Comparison of ENCODE assay signal across 8 cellular contexts in the genomic region with DNA sequence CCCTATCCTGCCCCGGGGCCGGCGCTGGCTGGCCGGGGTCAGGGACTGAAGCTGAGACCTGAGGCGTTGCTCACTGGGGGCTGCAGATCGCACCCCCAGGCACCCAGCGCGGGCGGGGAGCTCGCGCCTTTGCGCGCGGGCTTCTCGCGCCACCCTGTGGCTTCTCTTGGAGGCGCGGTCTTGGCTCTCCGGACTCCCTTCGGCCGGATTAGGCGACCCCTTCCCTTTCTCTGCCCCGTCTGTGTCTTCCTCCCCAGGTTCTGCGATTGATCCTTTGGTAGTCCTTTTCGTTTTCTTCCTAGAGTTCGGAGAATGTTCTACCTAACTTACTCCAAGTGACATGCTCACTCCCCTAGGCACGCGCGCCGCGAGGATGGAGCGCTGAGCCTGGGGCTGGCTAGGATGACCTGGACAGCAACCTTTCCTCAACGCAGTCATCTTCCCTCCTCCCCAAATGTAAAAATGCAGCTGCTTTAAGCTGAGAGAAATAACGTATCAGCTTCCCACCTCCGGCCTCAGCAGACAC. TPM values are rescaled to one million over a fixed set of nuclear protein-coding genes. Genes with fewer than 3 reads are reported as not detected.
DNase-seq lines count a peak whose midpoint lies in the region; ATAC-seq and TF ChIP-seq lines count a peak whose summit lies in the region.

No MANE protein-coding gene starts in this region.

- H3K36me3 ChIP-seq in HUES64 (ENCODE audit: insufficient read depth, low read length) (no peaks in the 10 kb centered on the region), SU-DHL-6 (ENCODE audit: low read length) (no peaks in the 10 kb centered on the region), adrenal gland (replicated peaks in 1 of 2) (no peaks in the 10 kb centered on the region), hepatocyte (replicated peaks; ENCODE audit: insufficient read depth, low read depth) (no peaks in the 10 kb centered on the region)

- ATAC-seq in sciatic nerve (peak; percentile 84), GM19395 (IDR thresholded peaks at IDR 0.05; ENCODE audit: unreplicated experiment) (no peak)

- H3K9me2 ChIP-seq in SU-DHL-6 (replicated peaks; ENCODE audit: insufficient read depth, low read length) (no peaks in the 10 kb centered on the region), hepatocyte (replicated peaks; ENCODE audit: insufficient read depth) (no peaks in the 10 kb centered on the region)

- peak overlapping the region; percentile 56 for H3K4me3 ChIP-seq in HUES64 (ENCODE audit: low read length)
- H3K4me3 ChIP-seq in SU-DHL-6 (ENCODE audit: insufficient read depth, low read length, poor library complexity, severe bottlenecking): peak overlapping the region; percentile 48
- H3K4me3 ChIP-seq in adrenal gland: peak overlapping the region in 1 of 4 donors; percentile 5
- peak overlapping the region; percentile 24 for H3K4me3 ChIP-seq in hepatocyte

- no peaks in the 10 kb centered on the region for H4K20me1 ChIP-seq in SU-DHL-6 (ENCODE audit: low read depth, low read length)
- no peaks in the 10 kb centered on the region for H4K20me1 ChIP-seq in hepatocyte (ENCODE audit: insufficient read depth, poor library complexity, severe bottlenecking)

- no peaks in the 10 kb centered on the region for H3F3A ChIP-seq in SU-DHL-6 (ENCODE audit: insufficient read depth)

- H3K27ac ChIP-seq in HUES64 (ENCODE audit: low read depth, low read length) (no peak overlapping the region), SU-DHL-6 (ENCODE audit: low read depth, low read length) (no peak overlapping the region), adrenal gland (peak overlapping the region in 1 of 5 donors; percentile 10), hepatocyte (no peak overlapping the region)

- H3K79me2 ChIP-seq in SU-DHL-6 (ENCODE audit: insufficient read depth, low read length): no peaks in the 10 kb centered on the region
- no peaks in the 10 kb centered on the region for H3K79me2 ChIP-seq in hepatocyte

- H2AFZ ChIP-seq in SU-DHL-6 (ENCODE audit: low read depth, low read length, severe bottlenecking): peak overlapping the region; percentile 66
- H2AFZ ChIP-seq in hepatocyte: peak overlapping the region; percentile 41

- peaks cover 5% of the 10 kb centered on the region; the same call in 1 of the 2 replicates for H3K4me1 ChIP-seq in HUES64 (ENCODE audit: insufficient read depth, low read length)
- H3K4me1 ChIP-seq in adrenal gland (replicated peaks in 1 of 2): peaks cover 14 to 28% of the 10 kb centered on the region in 2 donors
- peaks cover 26% of the 10 kb centered on the region for H3K4me1 ChIP-seq in hepatocyte (ENCODE audit: insufficient read depth)

- H3K9me3 ChIP-seq in HUES64 (ENCODE audit: insufficient read depth, low read depth, low read length) (no peaks in the 10 kb centered on the region), SU-DHL-6 (ENCODE audit: insufficient read depth, low read length) (no peaks in the 10 kb centered on the region), adrenal gland (replicated peaks in 1 of 3) (no peaks in the 10 kb centered on the region), hepatocyte (ENCODE audit: low read depth) (no peaks in the 10 kb centered on the region)

- H3K4me2 ChIP-seq in SU-DHL-6 (ENCODE audit: low read depth, low read length, poor library complexity, severe bottlenecking) (peak overlapping the region; percentile 57), hepatocyte (peak overlapping the region; percentile 89)

- TF ChIP-seq POLR2A in adrenal gland (IDR thresholded peaks at IDR 0.05): no peak

- H3K27me3 ChIP-seq in HUES64 (ENCODE audit: insufficient read depth, low read length) (peaks cover 95% of the 10 kb centered on the region), SU-DHL-6 (ENCODE audit: low read length) (no peaks in the 10 kb centered on the region), adrenal gland (peaks cover 34% of the 10 kb centered on the region), hepatocyte (peaks cover 88% of the 10 kb centered on the region)

- peak; percentile 77 for DNase-seq in DMS53 (lab: John Stamatoyannopoulos, UW)
- peak in 6 of 7 donors; percentile 30 to 63 (median 36) for DNase-seq in adrenal gland
- peak; percentile 61 for DNase-seq in hepatocyte (ENCODE audit: low spot score)
- DNase-seq in sciatic nerve (ENCODE audit: low spot score): peak; percentile 75
- no peak for DNase-seq in OCI-M2 (lab: John Stamatoyannopoulos, UW; ENCODE audit: unreplicated experiment)

- peak; percentile 30 for TF ChIP-seq CTCF in SU-DHL-6 (IDR thresholded peaks at IDR 0.05; ENCODE audit: insufficient read depth, low read length, poor library complexity, severe bottlenecking)
- peak; percentile 58 to 83 (median 74) for TF ChIP-seq CTCF in adrenal gland (IDR thresholded peaks at IDR 0.05)
- peak; percentile 89 for TF ChIP-seq CTCF in hepatocyte (IDR thresholded peaks at IDR 0.05; ENCODE audit: poor library complexity)

- intact Hi-C loops in adrenal gland (cut with DNase I): loop anchor here (10.0 kb wide), 2 partner anchors 135 to 165 kb away; a partner anchor contains a TSS
- intact Hi-C loops in sciatic nerve (cut with DNase I): loop anchor here (10.0 kb wide), 1 partner anchor 165 kb away; no protein-coding TSS in a partner anchor

- H3K9ac ChIP-seq in HUES64 (ENCODE audit: low read depth, low read length): no peak overlapping the region
- peak overlapping the region; percentile 21; the same call in 1 of the 2 replicates for H3K9ac ChIP-seq in SU-DHL-6 (ENCODE audit: low read length)

- under 1% methylated on average over 35 of the region's 35 CpGs for WGBS in HUES64
- WGBS in adrenal gland, 4 donors: 1 to 4% (median 2%) methylated on average over 20 to 35 of the region's 35 CpGs
- WGBS in hepatocyte (ENCODE audit: low lambda C conversion rate, missing lambda C conversion rate): 2% methylated on average over 35 of the region's 35 CpGs

RNA-seq across cellular contexts. Expression of a gene that starts 0.5 kb away (rescaled TPM):
- 0.30 TPM for polyA plus RNA-seq in HUES64 (2013, experiment 1 of 2)
- 0.25 TPM for polyA plus RNA-seq in HUES64 (2013, experiment 2 of 2)
- total RNA-seq in adrenal gland (10 to 100 TPM in 1 of 8 donors, 1 to 10 TPM in 2, under 1 TPM in 4, not detected in 1; 0.26 to 11.2 (median 0.78) TPM), hepatocyte (0.13 TPM in 1 of 2 replicates, not detected in the other), sciatic nerve (1.8 TPM)
- polyA plus RNA-seq in adrenal gland (10 to 100 TPM in 2 of 3 donors, 1 to 10 TPM in 1; 1.1 to 22.6 (median 13.6) TPM), hepatocyte (not detected in 2 replicates)

RNA-seq across cellular contexts. Expression of a gene that starts 1.3 kb away (rescaled TPM):
- polyA plus RNA-seq in HUES64 (2013, experiment 1 of 2): not detected
- polyA plus RNA-seq in HUES64 (2013, experiment 2 of 2): not detected
- total RNA-seq in adrenal gland (1 to 10 TPM in 1 of 8 donors, under 1 TPM in 5, not detected in 2; 0.04 to 1.3 (median 0.25) TPM), hepatocyte (not detected in 2 replicates), sciatic nerve (0.40 TPM)
- polyA plus RNA-seq in adrenal gland (1 to 10 TPM in 2 of 3 donors, under 1 TPM in 1; 0.22 to 8.7 (median 1.5) TPM), hepatocyte (not detected in 2 replicates)

RNA-seq across cellular contexts. Expression of a gene that starts 33.3 kb away (rescaled TPM):
- polyA plus RNA-seq in HUES64 (2013, experiment 1 of 2): 1.4 TPM
- 1.0 TPM for polyA plus RNA-seq in HUES64 (2013, experiment 2 of 2)
- 10 to 100 TPM in 5 of 8 donors, 1 to 10 TPM in 3; 4.7 to 31.1 (median 12.8) TPM for total RNA-seq in adrenal gland
- 10 to 100 TPM in 1 of 3 donors, 1 to 10 TPM in 2; 4.2 to 15.1 (median 6.2) TPM for polyA plus RNA-seq in adrenal gland
- total RNA-seq in hepatocyte: 5.3 and 6.1 TPM in 2 replicates
- polyA plus RNA-seq in hepatocyte: 6.3 and 7.3 TPM in 2 replicates
- 74.7 TPM for total RNA-seq in sciatic nerve

RNA-seq across cellular contexts. Expression of a gene that starts 43.5 kb away (rescaled TPM):
- polyA plus RNA-seq in HUES64 (2013, experiment 1 of 2): 2.6 TPM
- polyA plus RNA-seq in HUES64 (2013, experiment 2 of 2): 4.1 TPM
- total RNA-seq in adrenal gland (1 to 10 TPM in 5 of 8 donors, under 1 TPM in 2, not detected in 1; 0.61 to 4.8 (median 2.2) TPM), hepatocyte (0.60 and 2.6 TPM in 2 replicates), sciatic nerve (1.6 TPM)
- polyA plus RNA-seq in adrenal gland (1 to 10 TPM in 1 of 3 donors, under 1 TPM in 2; 0.40 to 3.9 (median 0.91) TPM), hepatocyte (0.18 TPM in 1 of 2 replicates, not detected in the other)

Comparison
In these comparisons a context has a peak if more than half of its experiments do, and no peak if none do; other contexts are left out.
1. CTCF ChIP-seq: peak in every context shown above with its lines; median percentile 89 in hepatocyte; 74 in adrenal gland; 30 in SU-DHL-6.